1 cellular context compared by ENCODE assay signal in the genomic region with DNA sequence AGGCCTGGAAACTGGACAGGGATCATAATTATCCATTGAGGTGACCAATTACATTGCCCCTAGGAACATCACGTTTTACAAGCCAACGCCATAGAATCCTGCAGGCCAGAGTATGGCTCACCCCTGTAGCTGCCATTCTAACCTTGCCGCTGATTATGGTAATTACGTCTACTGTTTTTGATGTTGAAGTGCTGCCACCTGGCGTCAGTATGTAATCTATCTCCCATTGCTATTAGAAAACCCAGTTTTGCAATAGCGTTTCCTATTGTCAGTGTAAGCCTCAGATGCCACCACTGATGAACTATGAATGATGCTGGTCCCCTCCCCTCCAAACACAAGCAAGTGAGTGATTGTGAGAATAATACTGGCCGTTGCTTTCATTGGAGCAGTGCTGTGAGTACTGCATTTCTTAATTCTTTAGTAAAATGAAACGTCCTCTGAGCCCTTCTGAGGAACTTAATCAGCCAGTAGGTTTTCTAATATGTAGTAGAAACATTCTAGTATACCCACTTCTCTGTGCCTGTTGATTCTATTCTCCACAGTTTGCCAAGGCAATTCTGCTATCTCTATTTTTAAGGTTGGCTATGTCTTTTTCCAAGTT.
A peak's percentile ranks its signal among the peaks of the same experiment; 100 is the strongest.
TF ChIP-seq lines count a peak whose summit lies in the region.

No MANE protein-coding gene starts in this region.

TF ChIP-seq in HepG2, 621 proteins besides CTCF, POLR2A, EP300 and RAD21 (continued from another document):
- TF ChIP-seq, protein P1, sequence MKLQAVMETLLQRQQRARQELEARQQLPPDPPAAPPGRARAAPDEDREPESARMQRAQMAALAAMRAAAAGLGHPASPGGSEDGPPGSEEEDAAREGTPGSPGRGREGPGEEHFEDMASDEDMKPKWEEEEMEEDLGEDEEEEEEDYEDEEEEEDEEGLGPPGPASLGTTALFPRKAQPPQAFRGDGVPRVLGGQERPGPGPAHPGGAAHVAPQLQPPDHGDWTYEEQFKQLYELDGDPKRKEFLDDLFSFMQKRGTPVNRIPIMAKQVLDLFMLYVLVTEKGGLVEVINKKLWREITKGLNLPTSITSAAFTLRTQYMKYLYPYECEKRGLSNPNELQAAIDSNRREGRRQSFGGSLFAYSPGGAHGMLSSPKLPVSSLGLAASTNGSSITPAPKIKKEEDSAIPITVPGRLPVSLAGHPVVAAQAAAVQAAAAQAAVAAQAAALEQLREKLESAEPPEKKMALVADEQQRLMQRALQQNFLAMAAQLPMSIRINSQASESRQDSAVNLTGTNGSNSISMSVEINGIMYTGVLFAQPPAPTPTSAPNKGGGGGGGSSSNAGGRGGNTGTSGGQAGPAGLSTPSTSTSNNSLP (IDR thresholded peaks at IDR 0.05; ENCODE audit: low read depth, low read length) = peak; percentile 86
- no peak for TF ChIP-seq CREB1 (IDR thresholded peaks at IDR 0.05)
- no peak for TF ChIP-seq CREB1 (CRISPR knock-in tag; IDR thresholded peaks at IDR 0.05)
- no peak for TF ChIP-seq ZFP62 (CRISPR knock-in tag; IDR thresholded peaks at IDR 0.05)
- no peak for TF ChIP-seq ZFP36 (IDR thresholded peaks at IDR 0.05; ENCODE audit: borderline replicate concordance, low read depth, low read length, partially characterized antibody)
- TF ChIP-seq SIN3A (IDR thresholded peaks at IDR 0.05; ENCODE audit: borderline replicate concordance, low read depth, low read length) = no peak
- no peak for TF ChIP-seq ZNF431 (CRISPR knock-in tag; IDR thresholded peaks at IDR 0.05; ENCODE audit: borderline replicate concordance, low read depth)
- no peak for TF ChIP-seq ZBTB2 (CRISPR knock-in tag; IDR thresholded peaks at IDR 0.05; ENCODE audit: low read depth)
- no peak for TF ChIP-seq ZNF883 (CRISPR knock-in tag; IDR thresholded peaks at IDR 0.05; ENCODE audit: not compliant biosample characterization)
- TF ChIP-seq, protein P2, sequence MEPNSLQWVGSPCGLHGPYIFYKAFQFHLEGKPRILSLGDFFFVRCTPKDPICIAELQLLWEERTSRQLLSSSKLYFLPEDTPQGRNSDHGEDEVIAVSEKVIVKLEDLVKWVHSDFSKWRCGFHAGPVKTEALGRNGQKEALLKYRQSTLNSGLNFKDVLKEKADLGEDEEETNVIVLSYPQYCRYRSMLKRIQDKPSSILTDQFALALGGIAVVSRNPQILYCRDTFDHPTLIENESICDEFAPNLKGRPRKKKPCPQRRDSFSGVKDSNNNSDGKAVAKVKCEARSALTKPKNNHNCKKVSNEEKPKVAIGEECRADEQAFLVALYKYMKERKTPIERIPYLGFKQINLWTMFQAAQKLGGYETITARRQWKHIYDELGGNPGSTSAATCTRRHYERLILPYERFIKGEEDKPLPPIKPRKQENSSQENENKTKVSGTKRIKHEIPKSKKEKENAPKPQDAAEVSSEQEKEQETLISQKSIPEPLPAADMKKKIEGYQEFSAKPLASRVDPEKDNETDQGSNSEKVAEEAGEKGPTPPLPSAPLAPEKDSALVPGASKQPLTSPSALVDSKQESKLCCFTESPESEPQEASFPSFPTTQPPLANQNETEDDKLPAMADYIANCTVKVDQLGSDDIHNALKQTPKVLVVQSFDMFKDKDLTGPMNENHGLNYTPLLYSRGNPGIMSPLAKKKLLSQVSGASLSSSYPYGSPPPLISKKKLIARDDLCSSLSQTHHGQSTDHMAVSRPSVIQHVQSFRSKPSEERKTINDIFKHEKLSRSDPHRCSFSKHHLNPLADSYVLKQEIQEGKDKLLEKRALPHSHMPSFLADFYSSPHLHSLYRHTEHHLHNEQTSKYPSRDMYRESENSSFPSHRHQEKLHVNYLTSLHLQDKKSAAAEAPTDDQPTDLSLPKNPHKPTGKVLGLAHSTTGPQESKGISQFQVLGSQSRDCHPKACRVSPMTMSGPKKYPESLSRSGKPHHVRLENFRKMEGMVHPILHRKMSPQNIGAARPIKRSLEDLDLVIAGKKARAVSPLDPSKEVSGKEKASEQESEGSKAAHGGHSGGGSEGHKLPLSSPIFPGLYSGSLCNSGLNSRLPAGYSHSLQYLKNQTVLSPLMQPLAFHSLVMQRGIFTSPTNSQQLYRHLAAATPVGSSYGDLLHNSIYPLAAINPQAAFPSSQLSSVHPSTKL (CRISPR knock-in tag; IDR thresholded peaks at IDR 0.05) = no peak
- 0 out of 2 replicates have a peak, but pooled peaks have one; percentile 11 for TF ChIP-seq SMC3 (IDR thresholded peaks at IDR 0.05; ENCODE audit: low read length)
- no peak for TF ChIP-seq ZNF687 (CRISPR knock-in tag; IDR thresholded peaks at IDR 0.05)
